Comparison of ENCODE assay signal across 1 cellular context in genomic region chr17:30344283-30345088, GRCh38.
A peak's percentile ranks its signal among the peaks of the same experiment; 100 is the strongest.
TF ChIP-seq lines count a peak whose summit lies in the region.

No MANE protein-coding gene starts in this region.

TF ChIP-seq in HepG2, 621 proteins besides CTCF, POLR2A, EP300 and RAD21 (continued from another document and continues in another):
- TF ChIP-seq, protein P1, sequence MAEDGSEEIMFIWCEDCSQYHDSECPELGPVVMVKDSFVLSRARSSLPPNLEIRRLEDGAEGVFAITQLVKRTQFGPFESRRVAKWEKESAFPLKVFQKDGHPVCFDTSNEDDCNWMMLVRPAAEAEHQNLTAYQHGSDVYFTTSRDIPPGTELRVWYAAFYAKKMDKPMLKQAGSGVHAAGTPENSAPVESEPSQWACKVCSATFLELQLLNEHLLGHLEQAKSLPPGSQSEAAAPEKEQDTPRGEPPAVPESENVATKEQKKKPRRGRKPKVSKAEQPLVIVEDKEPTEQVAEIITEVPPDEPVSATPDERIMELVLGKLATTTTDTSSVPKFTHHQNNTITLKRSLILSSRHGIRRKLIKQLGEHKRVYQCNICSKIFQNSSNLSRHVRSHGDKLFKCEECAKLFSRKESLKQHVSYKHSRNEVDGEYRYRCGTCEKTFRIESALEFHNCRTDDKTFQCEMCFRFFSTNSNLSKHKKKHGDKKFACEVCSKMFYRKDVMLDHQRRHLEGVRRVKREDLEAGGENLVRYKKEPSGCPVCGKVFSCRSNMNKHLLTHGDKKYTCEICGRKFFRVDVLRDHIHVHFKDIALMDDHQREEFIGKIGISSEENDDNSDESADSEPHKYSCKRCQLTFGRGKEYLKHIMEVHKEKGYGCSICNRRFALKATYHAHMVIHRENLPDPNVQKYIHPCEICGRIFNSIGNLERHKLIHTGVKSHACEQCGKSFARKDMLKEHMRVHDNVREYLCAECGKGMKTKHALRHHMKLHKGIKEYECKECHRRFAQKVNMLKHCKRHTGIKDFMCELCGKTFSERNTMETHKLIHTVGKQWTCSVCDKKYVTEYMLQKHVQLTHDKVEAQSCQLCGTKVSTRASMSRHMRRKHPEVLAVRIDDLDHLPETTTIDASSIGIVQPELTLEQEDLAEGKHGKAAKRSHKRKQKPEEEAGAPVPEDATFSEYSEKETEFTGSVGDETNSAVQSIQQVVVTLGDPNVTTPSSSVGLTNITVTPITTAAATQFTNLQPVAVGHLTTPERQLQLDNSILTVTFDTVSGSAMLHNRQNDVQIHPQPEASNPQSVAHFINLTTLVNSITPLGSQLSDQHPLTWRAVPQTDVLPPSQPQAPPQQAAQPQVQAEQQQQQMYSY (CRISPR knock-in tag; IDR thresholded peaks at IDR 0.05), result peak; percentile 86
- TF ChIP-seq, protein P2, sequence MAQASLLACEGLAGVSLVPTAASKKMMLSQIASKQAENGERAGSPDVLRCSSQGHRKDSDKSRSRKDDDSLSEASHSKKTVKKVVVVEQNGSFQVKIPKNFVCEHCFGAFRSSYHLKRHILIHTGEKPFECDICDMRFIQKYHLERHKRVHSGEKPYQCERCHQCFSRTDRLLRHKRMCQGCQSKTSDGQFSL (CRISPR knock-in tag; IDR thresholded peaks at IDR 0.05), result no peak
- TF ChIP-seq HBP1 (CRISPR knock-in tag; IDR thresholded peaks at IDR 0.05; ENCODE audit: low read depth), result peak; percentile 72; the same call in 1 of the 2 replicates
- 0 out of 2 replicates have a peak, but pooled peaks have one; percentile 62 for TF ChIP-seq KDM4B (CRISPR knock-in tag; IDR thresholded peaks at IDR 0.05)
- TF ChIP-seq CREM (IDR thresholded peaks at IDR 0.05), result peak; percentile 69
- TF ChIP-seq CREM (CRISPR knock-in tag; IDR thresholded peaks at IDR 0.05), result no peak
- peak; percentile 82 for TF ChIP-seq IRX3 (CRISPR knock-in tag; IDR thresholded peaks at IDR 0.05; ENCODE audit: borderline replicate concordance, low read depth)
- peak; percentile 99 for TF ChIP-seq TFAP4 (IDR thresholded peaks at IDR 0.05; ENCODE audit: borderline replicate concordance, low read depth)
- TF ChIP-seq ZNF276 (CRISPR knock-in tag; IDR thresholded peaks at IDR 0.05; ENCODE audit: low read depth), result 0 out of 2 replicates have a peak, but pooled peaks have one; percentile 51
- TF ChIP-seq ZNF496 (CRISPR knock-in tag; IDR thresholded peaks at IDR 0.05; ENCODE audit: insufficient replicate concordance), result no peak
- no peak for TF ChIP-seq TBP (CRISPR knock-in tag; IDR thresholded peaks at IDR 0.05)
- peak; percentile 99 for TF ChIP-seq ZXDC (CRISPR knock-in tag; IDR thresholded peaks at IDR 0.05)
- peak; percentile 88 for TF ChIP-seq SIX1 (CRISPR knock-in tag; IDR thresholded peaks at IDR 0.05; ENCODE audit: borderline replicate concordance)
- TF ChIP-seq EED (CRISPR knock-in tag; IDR thresholded peaks at IDR 0.05), result no peak
- TF ChIP-seq, protein P3, sequence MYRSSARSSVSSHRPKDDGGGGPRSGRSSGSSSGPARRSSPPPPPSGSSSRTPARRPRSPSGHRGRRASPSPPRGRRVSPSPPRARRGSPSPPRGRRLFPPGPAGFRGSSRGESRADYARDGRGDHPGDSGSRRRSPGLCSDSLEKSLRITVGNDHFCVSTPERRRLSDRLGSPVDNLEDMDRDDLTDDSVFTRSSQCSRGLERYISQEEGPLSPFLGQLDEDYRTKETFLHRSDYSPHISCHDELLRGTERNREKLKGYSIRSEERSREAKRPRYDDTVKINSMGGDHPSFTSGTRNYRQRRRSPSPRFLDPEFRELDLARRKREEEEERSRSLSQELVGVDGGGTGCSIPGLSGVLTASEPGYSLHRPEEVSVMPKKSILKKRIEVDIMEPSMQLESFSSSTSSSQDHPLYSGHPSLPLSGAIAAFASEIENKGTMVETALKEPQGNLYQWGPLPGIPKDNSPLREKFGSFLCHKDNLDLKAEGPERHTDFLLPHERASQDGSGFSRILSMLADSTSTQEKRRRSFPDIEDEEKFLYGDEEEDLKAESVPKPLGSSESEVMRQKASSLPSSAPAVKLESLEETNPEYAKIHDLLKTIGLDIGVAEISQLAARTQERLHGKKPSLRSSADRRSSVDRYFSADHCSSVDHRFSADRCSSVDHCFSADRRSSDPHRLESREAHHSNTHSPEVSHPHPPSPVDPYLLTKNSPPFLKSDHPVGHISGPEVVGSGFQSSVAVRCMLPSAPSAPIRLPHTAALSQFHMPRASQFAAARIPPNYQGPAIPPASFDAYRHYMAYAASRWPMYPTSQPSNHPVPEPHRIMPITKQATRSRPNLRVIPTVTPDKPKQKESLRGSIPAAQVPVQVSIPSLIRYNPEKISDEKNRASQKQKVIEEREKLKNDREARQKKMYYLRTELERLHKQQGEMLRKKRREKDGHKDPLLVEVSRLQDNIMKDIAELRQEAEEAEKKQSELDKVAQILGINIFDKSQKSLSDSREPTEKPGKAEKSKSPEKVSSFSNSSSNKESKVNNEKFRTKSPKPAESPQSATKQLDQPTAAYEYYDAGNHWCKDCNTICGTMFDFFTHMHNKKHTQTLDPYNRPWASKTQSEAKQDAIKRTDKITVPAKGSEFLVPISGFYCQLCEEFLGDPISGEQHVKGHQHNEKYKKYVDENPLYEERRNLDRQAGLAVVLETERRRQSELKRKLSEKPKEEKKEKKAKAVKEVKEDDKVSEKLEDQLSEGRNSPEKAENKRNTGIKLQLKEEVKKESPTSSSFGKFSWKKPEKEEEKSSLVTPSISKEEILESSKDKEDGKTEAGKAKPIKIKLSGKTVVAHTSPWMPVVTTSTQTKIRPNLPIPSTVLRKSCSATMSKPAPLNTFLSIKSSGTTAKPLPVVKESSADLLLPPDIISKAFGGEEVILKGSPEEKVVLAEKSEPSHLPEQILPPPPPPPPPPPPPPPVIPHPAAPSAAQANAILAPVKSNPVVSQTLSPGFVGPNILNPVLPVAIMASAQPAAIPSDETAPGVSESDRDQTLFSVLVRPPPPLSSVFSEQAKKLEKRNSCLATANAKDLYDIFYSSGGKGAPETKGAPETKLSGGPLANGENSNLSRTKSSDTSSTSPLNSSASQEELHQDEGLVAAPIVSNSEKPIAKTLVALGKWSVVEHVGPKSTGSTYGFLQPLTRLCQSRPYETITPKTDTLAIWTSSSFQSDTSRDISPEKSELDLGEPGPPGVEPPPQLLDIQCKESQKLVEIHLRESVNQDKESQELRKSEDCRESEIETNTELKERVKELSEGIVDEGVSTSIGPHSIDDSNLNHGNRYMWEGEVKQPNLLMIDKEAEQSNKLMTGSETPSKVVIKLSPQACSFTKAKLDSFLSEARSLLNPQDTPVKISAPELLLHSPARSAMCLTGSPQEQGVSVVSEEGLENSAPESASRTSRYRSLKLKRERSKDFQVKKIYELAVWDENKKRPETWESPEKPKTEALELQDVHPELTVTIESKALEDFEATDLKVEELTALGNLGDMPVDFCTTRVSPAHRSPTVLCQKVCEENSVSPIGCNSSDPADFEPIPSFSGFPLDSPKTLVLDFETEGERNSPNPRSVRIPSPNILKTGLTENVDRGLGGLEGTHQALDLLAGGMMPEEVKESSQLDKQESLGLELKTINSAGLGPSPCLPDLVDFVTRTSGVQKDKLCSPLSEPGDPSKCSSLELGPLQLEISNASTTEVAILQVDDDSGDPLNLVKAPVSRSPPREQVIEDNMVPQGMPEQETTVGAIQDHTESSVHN (CRISPR knock-in tag; IDR thresholded peaks at IDR 0.05), result peak; percentile 74; the same call in 1 of the 2 replicates
- peak; percentile 72; the same call in 1 of the 2 replicates for TF ChIP-seq SALL2 (CRISPR knock-in tag; IDR thresholded peaks at IDR 0.05)
- peak; percentile 96 for TF ChIP-seq FOXO1 (CRISPR knock-in tag; IDR thresholded peaks at IDR 0.05)
- TF ChIP-seq TARDBP (CRISPR knock-in tag; IDR thresholded peaks at IDR 0.05), result peak; percentile 94
- TF ChIP-seq E2F1 (CRISPR knock-in tag; IDR thresholded peaks at IDR 0.05), result peak; percentile 61; the same call in 1 of the 2 replicates
- TF ChIP-seq, protein P4, sequence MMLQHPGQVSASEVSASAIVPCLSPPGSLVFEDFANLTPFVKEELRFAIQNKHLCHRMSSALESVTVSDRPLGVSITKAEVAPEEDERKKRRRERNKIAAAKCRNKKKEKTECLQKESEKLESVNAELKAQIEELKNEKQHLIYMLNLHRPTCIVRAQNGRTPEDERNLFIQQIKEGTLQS (CRISPR knock-in tag; IDR thresholded peaks at IDR 0.05), result peak; percentile 65
- no peak for TF ChIP-seq SNRNP70 (IDR thresholded peaks at IDR 0.05; ENCODE audit: low read depth, low read length)
- TF ChIP-seq ZNF616 (CRISPR knock-in tag; IDR thresholded peaks at IDR 0.05; ENCODE audit: low read depth), result 0 out of 2 replicates have a peak, but pooled peaks have one; percentile 30
- no peak for TF ChIP-seq PREB (CRISPR knock-in tag; IDR thresholded peaks at IDR 0.05)
- TF ChIP-seq ZNF280B (CRISPR knock-in tag; IDR thresholded peaks at IDR 0.05; ENCODE audit: borderline replicate concordance), result no peak
- TF ChIP-seq ZEB1 (IDR thresholded peaks at IDR 0.05; ENCODE audit: insufficient replicate concordance, low read depth), result peak; percentile 84
- TF ChIP-seq CENPT (CRISPR knock-in tag; IDR thresholded peaks at IDR 0.05; ENCODE audit: low read depth), result no peak
- peak; percentile 74 for TF ChIP-seq NCOR1 (IDR thresholded peaks at IDR 0.05; ENCODE audit: borderline replicate concordance, low read length)
